Comparison of ENCODE assay signal across 8 cellular contexts in the genomic region with DNA sequence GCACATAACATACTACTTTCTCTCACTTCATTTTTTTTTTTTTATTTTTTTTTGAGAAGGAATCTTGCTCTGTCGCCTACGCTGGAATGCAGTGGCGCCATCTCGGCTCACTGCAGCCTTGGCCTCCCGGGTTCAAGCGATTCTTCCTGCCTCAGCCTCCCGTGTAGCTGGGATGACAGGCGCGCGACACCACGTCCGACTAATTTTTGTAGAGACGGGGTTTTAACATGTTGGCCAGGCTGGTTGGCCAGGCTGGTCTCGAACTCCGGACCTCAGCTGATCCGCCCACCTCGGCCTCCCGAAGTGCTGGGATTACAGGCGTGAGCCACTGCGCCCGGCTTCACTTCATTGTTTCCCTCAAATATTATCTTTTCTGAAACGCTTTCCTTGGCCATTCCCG. TPM values are rescaled to one million over a fixed set of nuclear protein-coding genes. Genes with fewer than 3 reads are reported as not detected.
A peak's percentile ranks its signal among the peaks of the same experiment; 100 is the strongest.
DNase-seq lines count a peak whose midpoint lies in the region; ATAC-seq and TF ChIP-seq lines count a peak whose summit lies in the region.

No MANE protein-coding gene starts in this region.

- CTCF ChIA-PET in Calu3 (lab: Charles Lee) (interaction anchor here (0.9 to 2.1 kb wide), 6 partner anchors 23 to 187 kb away, joined by 3 to 8 read pairs (median 4); a partner anchor contains a TSS), Panc1 (lab: Charles Lee) (interaction anchor here (0.6 kb wide), 1 partner anchor 730 kb away, joined by 5 read pairs; no protein-coding TSS in a partner anchor)

- H3K27me3 ChIP-seq in Panc1 (ENCODE audit: control insufficient read depth, insufficient read depth, low read length) (no peaks in the 10 kb centered on the region), endocrine pancreas (ENCODE audit: control insufficient read depth, insufficient read depth, low read length) (no peaks in the 10 kb centered on the region)

- H3K9me3 ChIP-seq in Panc1 (ENCODE audit: control insufficient read depth, insufficient read depth, low read depth, low read length) (no peaks in the 10 kb centered on the region), endocrine pancreas (ENCODE audit: control insufficient read depth, low read length) (no peaks in the 10 kb centered on the region)

- H3K9me3 Mint-ChIP-seq in Calu3 (ENCODE audit: low read depth, unreplicated experiment) (no peaks in the 10 kb centered on the region), osteocyte (ENCODE audit: unreplicated experiment) (no peaks in the 10 kb centered on the region)

- H3K27ac ChIP-seq in Panc1 (ENCODE audit: low read length): no peak overlapping the region

- H3K4me1 ChIP-seq in Panc1 (ENCODE audit: control insufficient read depth, insufficient read depth, low read length) (0 out of 2 replicates have a peak, but pooled peaks cover 5% of the 10 kb centered on the region), endocrine pancreas (ENCODE audit: control insufficient read depth, insufficient read depth, low read length) (peaks cover 9% of the 10 kb centered on the region)

- TF ChIP-seq CTCF in Calu3 (IDR thresholded peaks at IDR 0.05; ENCODE audit: unreplicated experiment) (no peak), Panc1 (IDR thresholded peaks at IDR 0.05) (no peak), osteocyte (IDR thresholded peaks at IDR 0.05) (no peak)

- H3K36me3 Mint-ChIP-seq in Calu3 (ENCODE audit: insufficient read depth, unreplicated experiment) (peaks cover 58% of the 10 kb centered on the region), osteocyte (ENCODE audit: unreplicated experiment) (peaks cover 30% of the 10 kb centered on the region)

- no peaks in the 10 kb centered on the region for H3K27me3 Mint-ChIP-seq in Calu3 (ENCODE audit: unreplicated experiment)
- no peaks in the 10 kb centered on the region for H3K27me3 Mint-ChIP-seq in osteocyte (ENCODE audit: unreplicated experiment)

- H3K27ac Mint-ChIP-seq in Calu3 (ENCODE audit: unreplicated experiment) (peak overlapping the region; percentile 95), osteocyte (ENCODE audit: unreplicated experiment) (no peak overlapping the region)

- in situ Hi-C loops in Panc1 (cut with HindIII; ENCODE audit: low pct_unique_long_range_greater_than_20kb, low sequenced_read_pairs): no loop called here

- no peak overlapping the region for H3K9ac ChIP-seq in endocrine pancreas (ENCODE audit: control insufficient read depth, insufficient read depth, low read length)

- BruUV-seq in Calu3 (replicated peaks; lab: Mats Ljungman, UMichigan) (no TSS peak), Panc1 (replicated peaks; lab: Mats Ljungman, UMichigan) (no TSS peak)

- H3K4me1 Mint-ChIP-seq in Calu3 (ENCODE audit: low read depth, unreplicated experiment) (peaks cover 17% of the 10 kb centered on the region), osteocyte (ENCODE audit: unreplicated experiment) (peaks cover 24% of the 10 kb centered on the region)

- intact Hi-C loops in Calu3 (cut with micrococcal nuclease; ENCODE audit: unreplicated experiment): loop anchor here (5.0 kb wide), 1 partner anchor 1153 kb away; no protein-coding TSS in a partner anchor
- intact Hi-C loops in Panc1 (cut with micrococcal nuclease; ENCODE audit: unreplicated experiment): no loop called here

- H3K4me3 ChIP-seq in Panc1 (ENCODE audit: low read depth in 2 of 2, low read length in 2 of 2): peak overlapping the region; percentile 87 to 89
- peak overlapping the region; percentile 76 for H3K4me3 ChIP-seq in endocrine pancreas (ENCODE audit: control insufficient read depth, insufficient read depth, low read length)

- DNase-seq in Calu3 (no peak), Panc1 (ENCODE audit: low read depth, low spot score) (no peak), osteocyte (ENCODE audit: extremely low spot score, unreplicated experiment) (no peak), DMS 273 (lab: John Stamatoyannopoulos, UW; ENCODE audit: unreplicated experiment) (no peak), ecto neural progenitor cell (ENCODE audit: low spot score) (no peak), NCI-H82 (lab: John Stamatoyannopoulos, UW) (no peak), NCI-H2081 treated with DMSO at 0.1 percent for 48 hours (lab: John Stamatoyannopoulos, UW) (no peak)

- H3K36me3 ChIP-seq in Panc1 (ENCODE audit: control insufficient read depth, insufficient read depth, low read length): peaks cover 4% of the 10 kb centered on the region; the same call in 1 of the 2 replicates
- H3K36me3 ChIP-seq in endocrine pancreas (ENCODE audit: control insufficient read depth, insufficient read depth, low read length): peaks cover 10% of the 10 kb centered on the region

- POLR2A ChIA-PET in Panc1 (lab: Charles Lee): interaction anchor here (0.7 to 1.6 kb wide), 2 partner anchors 23 to 182 kb away, joined by 3 to 8 read pairs; a partner anchor contains a TSS

- no peak for ATAC-seq in Panc1

- H3K4me3 Mint-ChIP-seq in Calu3 (ENCODE audit: low read depth, unreplicated experiment) (peak overlapping the region; percentile 89), osteocyte (ENCODE audit: unreplicated experiment) (peak overlapping the region; percentile 95)

RNA-seq across cellular contexts. Expression of a gene that starts 0.6 kb away (rescaled TPM):
- 64.0 and 70.3 TPM in 2 replicates for total RNA-seq in Calu3 (2022)
- total RNA-seq in Panc1 (2021; ENCODE audit: unreplicated experiment): 55.1 TPM
- 31.6 TPM for polyA plus RNA-seq in Panc1 (2012; ENCODE audit: insufficient read length)
- 56.8 and 60.8 TPM in 2 replicates for total RNA-seq in osteocyte

RNA-seq across cellular contexts. Expression of a gene that starts 23.2 kb away (rescaled TPM):
- total RNA-seq in Calu3 (2022): 119 and 126 TPM in 2 replicates
- total RNA-seq in Panc1 (2021; ENCODE audit: unreplicated experiment): 127 TPM
- polyA plus RNA-seq in Panc1 (2012; ENCODE audit: insufficient read length): 103 TPM
- 152 and 163 TPM in 2 replicates for total RNA-seq in osteocyte

RNA-seq across cellular contexts. Expression of a gene that starts 57.5 kb away (rescaled TPM):
- 195 and 208 TPM in 2 replicates for total RNA-seq in Calu3 (2022)
- 118 TPM for total RNA-seq in Panc1 (2021; ENCODE audit: unreplicated experiment)
- polyA plus RNA-seq in Panc1 (2012; ENCODE audit: insufficient read length): 96.0 TPM
- 236 and 241 TPM in 2 replicates for total RNA-seq in osteocyte

RNA-seq across cellular contexts. Expression of a gene that starts 57.7 kb away (rescaled TPM):
- total RNA-seq in Calu3 (2022): 128 and 135 TPM in 2 replicates
- 93.7 TPM for total RNA-seq in Panc1 (2021; ENCODE audit: unreplicated experiment)
- 81.3 TPM for polyA plus RNA-seq in Panc1 (2012; ENCODE audit: insufficient read length)
- total RNA-seq in osteocyte: 126 and 132 TPM in 2 replicates
